In genomic region chr1:20472860-20473711, GRCh38 we compare ENCODE assay signal across 1 cellular context.
TF ChIP-seq lines count a peak whose summit lies in the region.

No MANE protein-coding gene starts in this region.

TF ChIP-seq in HepG2, 621 proteins besides CTCF, POLR2A, EP300 and RAD21 (continued from another document):
- TF ChIP-seq, protein P1, sequence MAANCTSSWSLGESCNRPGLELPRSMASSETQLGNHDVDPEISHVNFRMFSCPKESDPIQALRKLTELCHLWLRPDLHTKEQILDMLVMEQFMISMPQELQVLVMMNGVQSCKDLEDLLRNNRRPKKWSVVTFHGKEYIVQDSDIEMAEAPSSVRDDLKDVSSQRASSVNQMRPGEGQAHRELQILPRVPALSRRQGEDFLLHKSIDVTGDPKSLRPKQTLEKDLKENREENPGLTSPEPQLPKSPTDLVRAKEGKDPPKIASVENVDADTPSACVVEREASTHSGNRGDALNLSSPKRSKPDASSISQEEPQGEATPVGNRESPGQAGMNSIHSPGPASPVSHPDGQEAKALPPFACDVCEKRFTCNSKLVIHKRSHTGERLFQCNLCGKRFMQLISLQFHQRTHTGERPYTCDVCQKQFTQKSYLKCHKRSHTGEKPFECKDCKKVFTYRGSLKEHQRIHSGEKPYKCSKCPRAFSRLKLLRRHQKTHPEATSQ (CRISPR knock-in tag; IDR thresholded peaks at IDR 0.05; ENCODE audit: borderline replicate concordance) = no peak
- TF ChIP-seq, protein P2, sequence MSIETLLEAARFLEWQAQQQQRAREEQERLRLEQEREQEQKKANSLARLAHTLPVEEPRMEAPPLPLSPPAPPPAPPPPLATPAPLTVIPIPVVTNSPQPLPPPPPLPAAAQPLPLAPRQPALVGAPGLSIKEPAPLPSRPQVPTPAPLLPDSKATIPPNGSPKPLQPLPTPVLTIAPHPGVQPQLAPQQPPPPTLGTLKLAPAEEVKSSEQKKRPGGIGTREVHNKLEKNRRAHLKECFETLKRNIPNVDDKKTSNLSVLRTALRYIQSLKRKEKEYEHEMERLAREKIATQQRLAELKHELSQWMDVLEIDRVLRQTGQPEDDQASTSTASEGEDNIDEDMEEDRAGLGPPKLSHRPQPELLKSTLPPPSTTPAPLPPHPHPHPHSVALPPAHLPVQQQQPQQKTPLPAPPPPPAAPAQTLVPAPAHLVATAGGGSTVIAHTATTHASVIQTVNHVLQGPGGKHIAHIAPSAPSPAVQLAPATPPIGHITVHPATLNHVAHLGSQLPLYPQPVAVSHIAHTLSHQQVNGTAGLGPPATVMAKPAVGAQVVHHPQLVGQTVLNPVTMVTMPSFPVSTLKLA (IDR thresholded peaks at IDR 0.05) = no peak
- TF ChIP-seq, protein P3, sequence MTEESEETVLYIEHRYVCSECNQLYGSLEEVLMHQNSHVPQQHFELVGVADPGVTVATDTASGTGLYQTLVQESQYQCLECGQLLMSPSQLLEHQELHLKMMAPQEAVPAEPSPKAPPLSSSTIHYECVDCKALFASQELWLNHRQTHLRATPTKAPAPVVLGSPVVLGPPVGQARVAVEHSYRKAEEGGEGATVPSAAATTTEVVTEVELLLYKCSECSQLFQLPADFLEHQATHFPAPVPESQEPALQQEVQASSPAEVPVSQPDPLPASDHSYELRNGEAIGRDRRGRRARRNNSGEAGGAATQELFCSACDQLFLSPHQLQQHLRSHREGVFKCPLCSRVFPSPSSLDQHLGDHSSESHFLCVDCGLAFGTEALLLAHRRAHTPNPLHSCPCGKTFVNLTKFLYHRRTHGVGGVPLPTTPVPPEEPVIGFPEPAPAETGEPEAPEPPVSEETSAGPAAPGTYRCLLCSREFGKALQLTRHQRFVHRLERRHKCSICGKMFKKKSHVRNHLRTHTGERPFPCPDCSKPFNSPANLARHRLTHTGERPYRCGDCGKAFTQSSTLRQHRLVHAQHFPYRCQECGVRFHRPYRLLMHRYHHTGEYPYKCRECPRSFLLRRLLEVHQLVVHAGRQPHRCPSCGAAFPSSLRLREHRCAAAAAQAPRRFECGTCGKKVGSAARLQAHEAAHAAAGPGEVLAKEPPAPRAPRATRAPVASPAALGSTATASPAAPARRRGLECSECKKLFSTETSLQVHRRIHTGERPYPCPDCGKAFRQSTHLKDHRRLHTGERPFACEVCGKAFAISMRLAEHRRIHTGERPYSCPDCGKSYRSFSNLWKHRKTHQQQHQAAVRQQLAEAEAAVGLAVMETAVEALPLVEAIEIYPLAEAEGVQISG (CRISPR knock-in tag; IDR thresholded peaks at IDR 0.05) = no peak
- TF ChIP-seq NFIC (IDR thresholded peaks at IDR 0.05; ENCODE audit: low read length) (no peak), ZKSCAN1 (IDR thresholded peaks at IDR 0.05; ENCODE audit: low read length) (0 out of 2 replicates have a peak, but pooled peaks have one; percentile 49), SALL2 (CRISPR knock-in tag; IDR thresholded peaks at IDR 0.05) (no peak), CHD4 (IDR thresholded peaks at IDR 0.05; ENCODE audit: borderline replicate concordance, low read length) (no peak), POLR2G (IDR thresholded peaks at IDR 0.05; ENCODE audit: low read depth, low read length) (peak; percentile 18; the same call in 1 of the 2 replicates), ZNF691 (CRISPR knock-in tag; IDR thresholded peaks at IDR 0.05; ENCODE audit: borderline replicate concordance, low read depth) (no peak), CBX5 (CRISPR knock-in tag; IDR thresholded peaks at IDR 0.05; ENCODE audit: borderline replicate concordance) (no peak), TFDP2 (CRISPR knock-in tag; IDR thresholded peaks at IDR 0.05) (no peak), NR2F2 (IDR thresholded peaks at IDR 0.05; ENCODE audit: borderline replicate concordance, low read depth) (no peak), DMAP1 (CRISPR knock-in tag; IDR thresholded peaks at IDR 0.05) (no peak), ZNF513 (CRISPR knock-in tag; conservative IDR thresholded peaks at IDR 0.05) (no peak), POGK (CRISPR knock-in tag; conservative IDR thresholded peaks at IDR 0.05) (no peak), SNAPC2 (CRISPR knock-in tag; IDR thresholded peaks at IDR 0.05) (no peak), KLF6 (CRISPR knock-in tag; IDR thresholded peaks at IDR 0.05) (no peak), HNRNPH1 (optimal IDR thresholded peaks at IDR 0.05; ENCODE audit: low read depth, low read length) (no peak), ZBTB38 (CRISPR knock-in tag; IDR thresholded peaks at IDR 0.05) (peak; percentile 34; the same call in 1 of the 2 replicates), MED13 (CRISPR knock-in tag; IDR thresholded peaks at IDR 0.05) (no peak)
